In the genomic region with DNA sequence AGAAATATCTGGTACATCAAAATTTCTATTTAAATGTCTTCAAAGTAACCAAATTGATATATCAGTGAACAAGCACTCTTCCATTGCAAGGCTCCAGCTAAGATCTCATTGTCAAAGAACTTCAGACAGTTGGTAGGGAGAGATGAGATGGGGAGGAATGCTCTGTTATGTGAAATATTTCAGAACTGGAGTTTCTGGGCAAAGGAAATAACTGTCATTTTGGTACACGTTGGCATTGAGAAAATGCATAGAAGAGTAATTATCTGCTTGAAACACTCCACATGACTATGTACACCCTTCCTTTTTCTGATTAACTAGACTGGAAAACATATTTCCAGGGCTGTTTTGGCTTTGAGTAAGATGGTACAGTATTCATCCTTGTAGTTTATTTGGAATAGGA, we compare ENCODE assay signal across 31 cellular contexts.
"Had no signal": no experiment of that assay in that cellular context is flagged by ENCODE, and none has a peak within 500 bp of the region (broad histone marks: within the 10 kb centered on the region; RNA-seq: fewer than 3 reads in every experiment).

No MANE protein-coding gene starts in this region.

- DNase-seq: naive thymus-derived CD8-positive, alpha-beta T cell; nephron progenitor cell; nucleus accumbens; pancreas; right cardiac atrium; right lobe of liver; sigmoid colon; spleen; stimulated activated CD4-positive, alpha-beta T cell treated with anti-CD3 and anti-CD28 coated beads, Interleukin-12 subunit alpha, Interleukin-12 subunit beta, amount 100 ng/mL, for 4 hours; stimulated activated CD4-positive, alpha-beta T cell treated with anti-CD3 and anti-CD28 coated beads, Interleukin-1b, Interleukin-23, amount 100 ng/mL, for 48 hours; stimulated activated CD4-positive, alpha-beta T cell treated with anti-CD3 and anti-CD28 coated beads, Interleukin-4, amount 100 ng/mL, for 1 hour; stimulated activated CD4-positive, alpha-beta T cell treated with anti-CD3 and anti-CD28 coated beads, Interleukin-4, amount 100 ng/mL, for 4 hours; stimulated activated CD8-positive, alpha-beta memory T cell treated with anti-CD3 and anti-CD28 coated beads, Interleukin-4, amount 100 ng/mL, for 48 hours; stimulated activated naive CD4-positive, alpha-beta T cell; stimulated activated naive CD8-positive, alpha-beta T cell treated with anti-CD3 and anti-CD28 coated beads, Interleukin-15, amount 100 ng/mL, for 72 hours; stimulated activated naive CD8-positive, alpha-beta T cell treated with anti-CD3 and anti-CD28 coated beads, Interleukin-15, Interleukin-2, amounts not matched to agents 100 U/mL and 50 U/mL, for 24 hours; substantia nigra; testis; tibial artery; transverse colon; upper lobe of right lung; uterus had no signal

- H3K27ac ChIP-seq: neutrophil, pancreas, prostate gland, right lobe of liver, sigmoid colon, spleen, suprapubic skin, testis, tibial artery, transverse colon, upper lobe of right lung, uterus had no signal

- H3K4me1 ChIP-seq: pancreas, prostate gland, right lobe of liver had no signal

- H3K9me3 ChIP-seq: neutrophil, pancreas, prostate gland, right lobe of liver, sigmoid colon, spleen, suprapubic skin, testis, tibial artery, transverse colon, upper lobe of right lung, uterus had no signal

- H3K36me3 Mint-ChIP-seq: naive thymus-derived CD8-positive, alpha-beta T cell; natural killer cell treated with Interleukin-12 subunit alpha and Interleukin-12 subunit beta and Interleukin-15 and Interleukin-18, amount 100 ng/mL, for 72 hours; stimulated activated memory B cell treated with anti-CD40 and anti-IgM and Interleukin-4, amounts not matched to agents 10 μg/mL and 1 μg/mL and 100 μg/mL, for 72 hours; type B pancreatic cell had no signal

- H3K4me3 ChIP-seq: pancreas, prostate gland, right lobe of liver, sigmoid colon, skin epidermis, smooth muscle cell, spleen, suprapubic skin, testis, tibial artery, transverse colon, upper lobe of right lung, uterus had no signal

- H3K27ac Mint-ChIP-seq: natural killer cell treated with Interleukin-12 subunit alpha and Interleukin-12 subunit beta and Interleukin-15 and Interleukin-18, amount 100 ng/mL, for 72 hours; nephron progenitor cell; stimulated activated memory B cell treated with anti-CD40 and anti-IgM and Interleukin-4, amounts not matched to agents 10 μg/mL and 1 μg/mL and 100 μg/mL, for 72 hours; stimulated activated naive CD8-positive, alpha-beta T cell treated with anti-CD3 and anti-CD28 coated beads, Interleukin-15, amount 100 ng/mL, for 72 hours; type B pancreatic cell had no signal

- ATAC-seq: naive thymus-derived CD8-positive, alpha-beta T cell; natural killer cell treated with Interleukin-12 subunit alpha and Interleukin-12 subunit beta and Interleukin-15 and Interleukin-18, amount 100 ng/mL, for 72 hours; pancreas; right cardiac atrium; right lobe of liver; stimulated activated memory B cell treated with anti-CD40 and anti-IgM and Interleukin-4, amounts not matched to agents 10 μg/mL and 1 μg/mL and 100 μg/mL, for 72 hours; stimulated activated naive CD8-positive, alpha-beta T cell treated with anti-CD3 and anti-CD28 coated beads, Interleukin-15, amount 100 ng/mL, for 72 hours; stimulated activated naive CD8-positive, alpha-beta T cell treated with anti-CD3 and anti-CD28 coated beads, Interleukin-15, Interleukin-2, amounts not matched to agents 100 U/mL and 50 U/mL, for 24 hours; upper lobe of right lung had no signal

- H3K4me1 Mint-ChIP-seq: naive thymus-derived CD8-positive, alpha-beta T cell; stimulated activated memory B cell treated with anti-CD40 and anti-IgM and Interleukin-4, amounts not matched to agents 10 μg/mL and 1 μg/mL and 100 μg/mL, for 72 hours; stimulated activated naive CD8-positive, alpha-beta T cell treated with anti-CD3 and anti-CD28 coated beads, Interleukin-15, amount 100 ng/mL, for 72 hours had no signal

- H3K27me3 ChIP-seq: pancreas, right lobe of liver, sigmoid colon, spleen, suprapubic skin, testis, tibial artery, transverse colon, upper lobe of right lung, uterus had no signal

- H3K4me3 Mint-ChIP-seq: naive thymus-derived CD8-positive, alpha-beta T cell; natural killer cell treated with Interleukin-12 subunit alpha and Interleukin-12 subunit beta and Interleukin-15 and Interleukin-18, amount 100 ng/mL, for 72 hours; nephron progenitor cell; neural crest cell; stimulated activated memory B cell treated with anti-CD40 and anti-IgM and Interleukin-4, amounts not matched to agents 10 μg/mL and 1 μg/mL and 100 μg/mL, for 72 hours; stimulated activated naive CD8-positive, alpha-beta T cell treated with anti-CD3 and anti-CD28 coated beads, Interleukin-15, amount 100 ng/mL, for 72 hours; type B pancreatic cell had no signal

- H3K36me3 ChIP-seq: neutrophil, pancreas, prostate gland, right lobe of liver, sigmoid colon, spleen, suprapubic skin, tibial artery, transverse colon, upper lobe of right lung, uterus had no signal

- H3K9me3 Mint-ChIP-seq: naive thymus-derived CD8-positive, alpha-beta T cell; natural killer cell treated with Interleukin-12 subunit alpha and Interleukin-12 subunit beta and Interleukin-15 and Interleukin-18, amount 100 ng/mL, for 72 hours; nephron progenitor cell; stimulated activated memory B cell treated with anti-CD40 and anti-IgM and Interleukin-4, amounts not matched to agents 10 μg/mL and 1 μg/mL and 100 μg/mL, for 72 hours; stimulated activated naive CD8-positive, alpha-beta T cell treated with anti-CD3 and anti-CD28 coated beads, Interleukin-15, amount 100 ng/mL, for 72 hours; type B pancreatic cell had no signal
